Comparison of ENCODE assay signal across 17 cellular contexts in genomic region chr13:110114351-110114750, GRCh38.
"Had no signal": no experiment of that assay in that cellular context is flagged by ENCODE, and none has a peak within 500 bp of the region (broad histone marks: within the 10 kb centered on the region; RNA-seq: fewer than 3 reads in every experiment).

No MANE protein-coding gene starts in this region.

- H3K27ac ChIP-seq: body of pancreas, foreskin keratinocyte, left ventricle myocardium inferior, suprapubic skin had no signal

- ATAC-seq: body of pancreas; foreskin keratinocyte; heart left ventricle; stimulated activated naive CD8-positive, alpha-beta T cell treated with anti-CD3 and anti-CD28 coated beads, Interleukin-15, Interleukin-2, amounts not matched to agents 100 U/mL and 50 U/mL, for 24 hours; WTC11 had no signal

- H3K9me3 ChIP-seq: body of pancreas, heart left ventricle, left ventricle myocardium inferior, suprapubic skin had no signal

- H3K36me3 ChIP-seq: heart left ventricle, left ventricle myocardium inferior, suprapubic skin had no signal

- H3K27me3 ChIP-seq: body of pancreas, foreskin keratinocyte had no signal

- DNase-seq: activated CD4-positive, alpha-beta T cell treated with anti-CD3 and anti-CD28 coated beads for 48 hours; activated naive CD4-positive, alpha-beta T cell treated with anti-CD3 and anti-CD28 coated beads, Interleukin-2, amount 50 U/mL, for 16 hours; amniotic stem cell; body of pancreas; cortex of kidney; effector CD8-positive, alpha-beta T cell; foreskin keratinocyte; heart left ventricle; kidney; left ventricle myocardium inferior; mesendoderm; stimulated activated CD4-positive, alpha-beta T cell treated with anti-CD3 and anti-CD28 coated beads, Interleukin-4, amount 100 ng/mL, for 1 hour; stimulated activated CD8-positive, alpha-beta memory T cell treated with anti-CD3 and anti-CD28 coated beads, Interleukin-4, amount 100 ng/mL, for 48 hours; stimulated activated naive CD8-positive, alpha-beta T cell treated with anti-CD3 and anti-CD28 coated beads, Interleukin-15, Interleukin-2, amounts not matched to agents 100 U/mL and 50 U/mL, for 24 hours; T1000 had no signal

- H3K4me1 ChIP-seq: body of pancreas had no signal

- H3K4me3 ChIP-seq: body of pancreas, heart left ventricle, left ventricle myocardium inferior, suprapubic skin had no signal
